ENCODE assay signal across 8 cellular contexts in genomic region chr22:19429950-19430889, GRCh38. TPM values are rescaled to one million over a fixed set of nuclear protein-coding genes. Genes with fewer than 3 reads are reported as not detected.
DNase-seq lines count a peak whose midpoint lies in the region; ATAC-seq and TF ChIP-seq lines count a peak whose summit lies in the region.

No MANE protein-coding gene starts in this region.

- peak overlapping the region; percentile 86 for H3K4me2 ChIP-seq in PC-9

- 6 to 9% (median 7%) methylated on average over 11 to 12 of the region's 12 CpGs for WGBS in spleen, 5 donors

- POLR2A ChIA-PET in PC-9 (lab: Charles Lee; ENCODE audit: unreplicated experiment) = no interaction called here

- TSS peak; percentile 27 for BruUV-seq in PC-9 (replicated peaks; lab: Mats Ljungman, UMichigan)

- TF ChIP-seq CTCF in PC-9 (conservative IDR thresholded peaks at IDR 0.05) (no peak), spleen (IDR thresholded peaks at IDR 0.05 in 8 of 11, conservative IDR thresholded peaks at IDR 0.05 in 3 of 11) (no peak)

- H4K20me1 ChIP-seq in PC-9 (ENCODE audit: insufficient read depth) = peaks cover 22% of the 10 kb centered on the region; the same call in 1 of the 2 replicates

- intact Hi-C loops in PC-9 (cut with micrococcal nuclease; ENCODE audit: unreplicated experiment) (no loop called here), spleen (cut with DNase I; ENCODE audit: low total_unique reads) (no loop called here)

- peaks cover 55% of the 10 kb centered on the region for H3K79me2 ChIP-seq in PC-9 (ENCODE audit: low read depth)

- peak overlapping the region; percentile 93 for H3K9ac ChIP-seq in adipocyte (ENCODE audit: low read length)

- peak overlapping the region; percentile 73 for H3K4me3 ChIP-seq in PC-9
- H3K4me3 ChIP-seq in adipocyte (ENCODE audit: low read length) = peak overlapping the region; percentile 94
- peak overlapping the region; percentile 91 for H3K4me3 ChIP-seq in iPS-18c (ENCODE audit: insufficient read depth, low read depth, low read length)
- peak overlapping the region; percentile 84 to 98 (median 96) for H3K4me3 ChIP-seq in spleen

- H3K9me3 ChIP-seq in PC-9 (ENCODE audit: insufficient read depth, low read depth) (no peaks in the 10 kb centered on the region), adipocyte (ENCODE audit: control insufficient read depth, low read length) (no peaks in the 10 kb centered on the region), iPS-18c (ENCODE audit: control insufficient read depth, insufficient read depth, low read length) (peaks cover 2% of the 10 kb centered on the region), spleen (no peaks in the 10 kb centered on the region)

- H3F3A ChIP-seq in PC-9 (ENCODE audit: insufficient read depth, low read depth) = no peaks in the 10 kb centered on the region

- no peak overlapping the region for H3K27ac ChIP-seq in PC-9
- peak overlapping the region; percentile 59 to 99 (median 96) for H3K27ac ChIP-seq in spleen

- no peaks in the 10 kb centered on the region for H3K9me2 ChIP-seq in PC-9 (ENCODE audit: insufficient read depth)

- H3K27me3 ChIP-seq in PC-9 (ENCODE audit: insufficient read depth, low read depth) (no peaks in the 10 kb centered on the region), adipocyte (replicated peaks; ENCODE audit: control insufficient read depth, insufficient read depth, low read length) (no peaks in the 10 kb centered on the region), spleen (replicated peaks in 1 of 7) (no peaks in the 10 kb centered on the region)

- peak; percentile 34 for DNase-seq in activated CD4-positive, CD25-positive, alpha-beta regulatory T cell treated with anti-CD3 and anti-CD28 coated beads, Interleukin-2, amount 50 U/mL, for 72 hours
- DNase-seq in PC-9 = no peak
- peak; percentile 71 for DNase-seq in adipocyte (ENCODE audit: low read depth)
- DNase-seq in spleen = no peak

- ATAC-seq in activated CD4-positive, CD25-positive, alpha-beta regulatory T cell treated with anti-CD3 and anti-CD28 coated beads, Interleukin-2, amount 50 U/mL, for 24 hours = no peak
- ATAC-seq in GM21447 (IDR thresholded peaks at IDR 0.05; ENCODE audit: unreplicated experiment) (no peak), HG02763 (IDR thresholded peaks at IDR 0.05; ENCODE audit: unreplicated experiment) (no peak)

- CTCF ChIA-PET in PC-9 (lab: Charles Lee) = interaction anchor here (0.5 kb wide), 1 partner anchor 28 kb away, joined by 3 read pairs; no protein-coding TSS in a partner anchor

- no peak for TF ChIP-seq POLR2A in spleen (IDR thresholded peaks at IDR 0.05)

- H2AFZ ChIP-seq in PC-9 = peak overlapping the region; percentile 71

- H3K36me3 ChIP-seq in PC-9 (ENCODE audit: low read depth) (no peaks in the 10 kb centered on the region), adipocyte (ENCODE audit: control insufficient read depth, insufficient read depth, low read length, severe bottlenecking) (peaks cover 11% of the 10 kb centered on the region), spleen (peaks cover 0 to 15% (median 7%) of the 10 kb centered on the region in 6 donors)

- H3K4me1 ChIP-seq in PC-9 (replicated peaks; ENCODE audit: insufficient read depth) (peaks cover 8% of the 10 kb centered on the region), adipocyte (ENCODE audit: control insufficient read depth, insufficient read depth, low read length) (peaks cover 29% of the 10 kb centered on the region), spleen (peaks cover 21 to 86% (median 77%) of the 10 kb centered on the region in 6 donors)

RNA-seq across cellular contexts. Expression of gene HIRA, which starts 1.3 kb away (rescaled TPM):
- total RNA-seq in PC-9 (2021) = 13.7 and 19.2 TPM in 2 replicates
- total RNA-seq in spleen = 10 to 100 TPM; 22.3 to 31.7 (median 26.6) TPM
- 10 to 100 TPM in 1 of 3 donors, 1 to 10 TPM in 2; 8.9 to 12.2 (median 8.9) TPM for polyA plus RNA-seq in spleen

RNA-seq across cellular contexts. Expression of gene MRPL40, which starts 2.1 kb away (rescaled TPM):
- 21.1 and 25.1 TPM in 2 replicates for total RNA-seq in PC-9 (2021)
- 10 to 100 TPM; 11.7 to 29.3 (median 18.1) TPM for total RNA-seq in spleen
- polyA plus RNA-seq in spleen = 10 to 100 TPM; 40.6 to 55.7 (median 42.4) TPM

RNA-seq across cellular contexts. Expression of gene C22orf39, which starts 17.3 kb away (rescaled TPM):
- total RNA-seq in PC-9 (2021) (12.3 and 14.2 TPM in 2 replicates), spleen (10 to 100 TPM; 28.8 to 48.8 (median 34.1) TPM)
- 10 to 100 TPM; 34.0 to 41.9 (median 41.2) TPM for polyA plus RNA-seq in spleen

RNA-seq across cellular contexts. Expression of gene UFD1, which starts 48.8 kb away (rescaled TPM):
- total RNA-seq in PC-9 (2021) = 41.6 and 66.9 TPM in 2 replicates
- total RNA-seq in spleen = 10 to 100 TPM; 35.6 to 49.9 (median 40.1) TPM
- polyA plus RNA-seq in spleen = 10 to 100 TPM; 41.8 to 55.4 (median 52.2) TPM

RNA-seq across cellular contexts. Expression of gene CDC45, which starts 49.5 kb away (rescaled TPM):
- total RNA-seq in PC-9 (2021) = 27.5 and 29.1 TPM in 2 replicates
- total RNA-seq in spleen = 1 to 10 TPM; 1.5 to 7.3 (median 4.5) TPM
- 1 to 10 TPM; 5.1 to 6.7 (median 5.6) TPM for polyA plus RNA-seq in spleen

Comparison
In these comparisons a context has a peak if more than half of its experiments do, and no peak if none do; other contexts are left out.
1. DNase-seq: peak in activated CD4-positive, CD25-positive, alpha-beta regulatory T cell treated with anti-CD3 and anti-CD28 coated beads, Interleukin-2, amount 50 U/mL, for 72 hours (single experiment) and adipocyte (single experiment); none in PC-9 (0 of 2) and spleen (single experiment).
2. Peak in every context shown above with its lines, with median percentiles within 50 percentile points of each other: H3K4me3 ChIP-seq.